9 cellular contexts compared by ENCODE assay signal in the genomic region with DNA sequence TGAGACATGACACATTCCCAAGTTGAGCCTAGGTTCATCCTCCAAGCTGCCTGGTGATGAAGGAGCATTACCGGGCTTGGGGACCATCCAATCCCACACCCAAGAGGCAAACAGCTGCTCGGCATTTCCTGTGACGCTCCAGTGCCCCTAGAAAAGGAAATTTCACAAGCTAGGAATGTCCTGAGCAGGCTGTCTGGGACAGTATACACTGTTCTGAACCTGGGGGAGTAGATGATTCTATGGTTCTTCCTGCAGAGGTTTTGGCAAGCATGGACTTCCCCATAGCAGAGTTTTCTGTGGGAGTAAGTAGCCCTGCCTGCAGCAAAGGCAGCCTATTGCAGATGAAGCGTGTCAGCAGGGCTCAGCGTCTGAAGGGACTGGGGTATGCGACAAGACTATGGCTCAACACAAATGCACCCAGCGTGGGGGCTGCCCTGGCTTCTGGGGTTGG. TPM values are rescaled to one million over a fixed set of nuclear protein-coding genes. Genes with fewer than 3 reads are reported as not detected.
A peak's percentile ranks its signal among the peaks of the same experiment; 100 is the strongest.
DNase-seq lines count a peak whose midpoint lies in the region; ATAC-seq and TF ChIP-seq lines count a peak whose summit lies in the region.
"Had no signal": no experiment of that assay in that cellular context is flagged by ENCODE, and none has a peak within 500 bp of the region (broad histone marks: within the 10 kb centered on the region; RNA-seq: fewer than 3 reads in every experiment).

No MANE protein-coding gene starts in this region.

- H3K9me3 ChIP-seq in mesenchymal stem cell (ENCODE audit: control insufficient read depth, low read length), result no peaks in the 10 kb centered on the region

- no peaks in the 10 kb centered on the region for H3K27me3 ChIP-seq in mesenchymal stem cell (ENCODE audit: control insufficient read depth in 1 of 2, insufficient read depth in 1 of 2, low read length in 2 of 2)

- H3K27ac ChIP-seq in mesenchymal stem cell (ENCODE audit: low read length, poor library complexity, severe bottlenecking), result peak overlapping the region; percentile 70

- no peak overlapping the region for H3K4me3 ChIP-seq in AG04449 (ENCODE audit: low read depth, low read length)
- H3K4me3 ChIP-seq in mesenchymal stem cell (ENCODE audit: insufficient read depth in 1 of 2, low read depth in 1 of 2, low read length in 2 of 2), result no peak overlapping the region

- H2BK5ac ChIP-seq in mesenchymal stem cell (ENCODE audit: low read depth, low read length, poor library complexity, severe bottlenecking), result no peak overlapping the region

- no peak overlapping the region for H3K9ac ChIP-seq in mesenchymal stem cell (ENCODE audit: low read length)

- CTCF ChIA-PET in AG04449 (lab: Yijun Ruan, JAX), result interaction anchor here (0.7 to 7.1 kb wide), 9 partner anchors 8 to 184 kb away, joined by 3 to 72 read pairs (median 6); partner anchors contain the start of gene CCDC177

- no peaks in the 10 kb centered on the region for H3K36me3 ChIP-seq in mesenchymal stem cell (ENCODE audit: control insufficient read depth in 1 of 2, insufficient read depth in 2 of 2, low read depth in 1 of 2, low read length in 2 of 2)

- H3K79me1 ChIP-seq in mesenchymal stem cell (replicated peaks; ENCODE audit: low read length, poor library complexity, severe bottlenecking), result no peaks in the 10 kb centered on the region

- peaks cover 14% of the 10 kb centered on the region for H3K4me1 ChIP-seq in mesenchymal stem cell (ENCODE audit: control insufficient read depth, insufficient read depth, low read depth, low read length)

- H3K18ac ChIP-seq in mesenchymal stem cell (ENCODE audit: low read depth in 1 of 2, low read length in 2 of 2), result peak overlapping the region in 1 of 2 experiments; percentile 28

- POLR2A ChIA-PET in AG04449 (lab: Yijun Ruan, JAX), result no interaction called here

- H3K4me1 Mint-ChIP-seq in progenitor cell of endocrine pancreas (ENCODE audit: low read depth), result peaks cover 3% of the 10 kb centered on the region

- H4K8ac ChIP-seq in mesenchymal stem cell (ENCODE audit: low read length), result peak overlapping the region; percentile 39

- 53% methylated on average over 7 of the region's 7 CpGs for WGBS in mesenchymal stem cell

- no peak for ATAC-seq in HG03442 (IDR thresholded peaks at IDR 0.05; ENCODE audit: unreplicated experiment)
- ATAC-seq in GM18867 (IDR thresholded peaks at IDR 0.05; ENCODE audit: unreplicated experiment), result no peak

- H2BK15ac ChIP-seq in mesenchymal stem cell (ENCODE audit: low read depth, poor library complexity, severe bottlenecking), result peak overlapping the region; percentile 20

- TF ChIP-seq CTCF in AG04449 (IDR thresholded peaks at IDR 0.05; ENCODE audit: insufficient read depth, low read length, missing control alignments), result no peak
- TF ChIP-seq CTCF in progenitor cell of endocrine pancreas (IDR thresholded peaks at IDR 0.05; ENCODE audit: unreplicated experiment), result no peak

- H2BK12ac ChIP-seq in mesenchymal stem cell (ENCODE audit: low read length in 2 of 2), result peak overlapping the region in 1 of 2 experiments; percentile 6

- no peaks in the 10 kb centered on the region for H3K9me3 Mint-ChIP-seq in progenitor cell of endocrine pancreas (ENCODE audit: low read depth)

- peak; percentile 90 for DNase-seq in AG04449 (ENCODE audit: low read depth, low spot score)
- peak; percentile 65 for DNase-seq in LHCN-M2 (ENCODE audit: low read depth)
- DNase-seq in dermis microvascular lymphatic vessel endothelial cell (ENCODE audit: low read depth in 2 of 2), result peak; percentile 63 to 84
- DNase-seq in mesenchymal stem cell, result peak; percentile 95
- no peak for DNase-seq in DMS53 (lab: John Stamatoyannopoulos, UW)
- no peak for DNase-seq in progenitor cell of endocrine pancreas (ENCODE audit: low spot score, unreplicated experiment)
- DNase-seq: activated naive CD4-positive, alpha-beta T cell treated with anti-CD3 and anti-CD28 coated beads, Interleukin-2, amount 50 U/mL, for 16 hours had no signal

- H3K27me3 Mint-ChIP-seq in progenitor cell of endocrine pancreas, result peaks cover 5% of the 10 kb centered on the region

- H3K23ac ChIP-seq in mesenchymal stem cell (ENCODE audit: low read length in 2 of 2), result no peak overlapping the region

- no peak overlapping the region for H3K4me2 ChIP-seq in mesenchymal stem cell (ENCODE audit: low read length, poor library complexity, severe bottlenecking)

- no peak overlapping the region for H4K91ac ChIP-seq in mesenchymal stem cell (ENCODE audit: low read length)

- peak overlapping the region; percentile 36 for H2AFZ ChIP-seq in mesenchymal stem cell (ENCODE audit: low read depth, low read length)

- H2AK5ac ChIP-seq in mesenchymal stem cell (ENCODE audit: low read length, severe bottlenecking), result no peak overlapping the region

- no peak overlapping the region for H3K27ac Mint-ChIP-seq in progenitor cell of endocrine pancreas

- H2BK120ac ChIP-seq in mesenchymal stem cell (ENCODE audit: low read depth, low read length), result no peak overlapping the region

- no peak overlapping the region for H3K4me3 Mint-ChIP-seq in progenitor cell of endocrine pancreas (ENCODE audit: low read depth)

- H3K14ac ChIP-seq in mesenchymal stem cell (ENCODE audit: low read length in 2 of 2), result no peak overlapping the region

- peaks cover 5% of the 10 kb centered on the region for H3K36me3 Mint-ChIP-seq in progenitor cell of endocrine pancreas (ENCODE audit: insufficient read depth)

- H3K4ac ChIP-seq in mesenchymal stem cell (ENCODE audit: low read depth in 1 of 2, low read length in 2 of 2), result no peak overlapping the region

RNA-seq across cellular contexts. Expression of gene SRSF5, which starts 47.4 kb away (rescaled TPM):
- total RNA-seq in LHCN-M2 (2014; rRNA removed) (118 and 126 TPM in 2 replicates), dermis microvascular lymphatic vessel endothelial cell (72.5 and 85.7 TPM in 2 replicates), progenitor cell of endocrine pancreas (379 and 402 TPM in 2 replicates)
- polyA plus RNA-seq in LHCN-M2 (2012), result 109 TPM
- polyA plus RNA-seq in mesenchymal stem cell (2013, experiment 1 of 2), result 191 TPM
- 183 TPM for polyA plus RNA-seq in mesenchymal stem cell (2013, experiment 2 of 2)

Comparison
In these comparisons a context has a peak if more than half of its experiments do, and no peak if none do; other contexts are left out.
1. DNase-seq: peak in AG04449 (single experiment), LHCN-M2 (single experiment), dermis microvascular lymphatic vessel endothelial cell (2 of 2) and mesenchymal stem cell (single experiment); none in DMS53 (single experiment) and progenitor cell of endocrine pancreas (single experiment).